ENCODE assay signal across 9 cellular contexts in the genomic region with DNA sequence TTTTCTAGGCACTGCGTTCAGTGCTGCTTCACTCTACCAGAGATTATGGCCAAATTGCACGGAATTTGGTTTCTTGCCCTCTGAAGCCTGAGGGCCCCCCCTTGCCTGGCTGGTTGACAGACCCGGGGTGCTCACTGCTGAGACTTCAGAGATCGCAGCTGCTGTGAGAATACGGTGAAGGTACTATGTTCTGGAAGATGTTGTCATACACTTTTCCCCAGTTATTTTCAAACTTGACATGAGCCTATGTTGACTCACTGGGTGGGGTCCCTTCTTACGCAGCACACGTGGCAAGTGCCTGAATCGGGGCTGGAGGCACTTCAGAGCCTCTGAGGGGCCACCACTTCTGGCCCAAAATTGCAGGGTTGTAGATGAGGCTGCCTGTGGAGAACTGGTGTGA. TPM values are rescaled to one million over a fixed set of nuclear protein-coding genes. Genes with fewer than 3 reads are reported as not detected.
A peak's percentile ranks its signal among the peaks of the same experiment; 100 is the strongest.
DNase-seq lines count a peak whose midpoint lies in the region; ATAC-seq and TF ChIP-seq lines count a peak whose summit lies in the region.
"Not testable (repeated sequence)": the region's sequence is repeated elsewhere in the genome, so short reads cannot be mapped to it uniquely, and the experiment has no call there.
"Had no signal": no experiment of that assay in that cellular context is flagged by ENCODE, and none has a peak within 500 bp of the region (broad histone marks: within the 10 kb centered on the region; RNA-seq: fewer than 3 reads in every experiment).

No MANE protein-coding gene starts in this region.

- CTCF ChIA-PET in activated CD4-positive, alpha-beta memory T cell treated with anti-CD3 and anti-CD28 coated beads, Interleukin-2, amount 10 ng/mL, durations not matched to agents 7 days and 5 days (lab: Charles Lee); activated naive CD4-positive, alpha-beta T cell treated with anti-CD3 and anti-CD28 coated beads for 36 hours (lab: Charles Lee): not testable (repeated sequence)

- not testable (repeated sequence) for H2AFZ ChIP-seq in GM23248

- not testable (repeated sequence) for H3K9me3 Mint-ChIP-seq in activated CD4-positive, alpha-beta memory T cell treated with anti-CD3 and anti-CD28 coated beads, Interleukin-2, amount 10 ng/mL, durations not matched to agents 7 days and 5 days; activated naive CD4-positive, alpha-beta T cell treated with anti-CD3 and anti-CD28 coated beads for 36 hours; mesothelial cell of epicardium

- H4K20me1 ChIP-seq in GM23248 (ENCODE audit: insufficient read depth) = not testable (repeated sequence)

- not testable (repeated sequence) for H3K9me3 ChIP-seq in GM23248 (ENCODE audit: low read depth); Peyer's patch; colonic mucosa; psoas muscle; suprapubic skin

- WGBS in GM23248 (ENCODE audit: low coverage in 1 of 2, low lambda C conversion rate in 2 of 2, missing lambda C conversion rate in 2 of 2), 2 experiments = 72 to 74% methylated on average over 7 to 8 of the region's 8 CpGs
- WGBS in psoas muscle, 3 donors = 48 to 53% (median 53%) methylated on average over 8 of the region's 8 CpGs
- WGBS in suprapubic skin = 57% methylated on average over 6 of the region's 8 CpGs

- peak; percentile 27 for DNase-seq in GM23248
- peak in 2 of 3 donors; percentile 8 to 46 for DNase-seq in Peyer's patch
- DNase-seq in activated CD4-positive, alpha-beta memory T cell treated with anti-CD3 and anti-CD28 coated beads, Interleukin-2, amount 10 ng/mL, durations not matched to agents 7 days and 5 days; activated naive CD4-positive, alpha-beta T cell treated with anti-CD3 and anti-CD28 coated beads for 36 hours; mesothelial cell of epicardium (ENCODE audit: low spot score in 2 of 2, unreplicated experiment in 2 of 2); psoas muscle; suprapubic skin (ENCODE audit: low spot score in 2 of 2): not testable (repeated sequence)
- peak; percentile 53 for DNase-seq in colonic mucosa

- peaks cover 24% of the 10 kb centered on the region for H3K4me1 Mint-ChIP-seq in activated CD4-positive, alpha-beta memory T cell treated with anti-CD3 and anti-CD28 coated beads, Interleukin-2, amount 10 ng/mL, durations not matched to agents 7 days and 5 days
- H3K4me1 Mint-ChIP-seq in activated naive CD4-positive, alpha-beta T cell treated with anti-CD3 and anti-CD28 coated beads for 36 hours (ENCODE audit: low read depth) = peaks cover 11% of the 10 kb centered on the region
- H3K4me1 Mint-ChIP-seq in mesothelial cell of epicardium = not testable (repeated sequence)

- H3K27me3 Mint-ChIP-seq in activated CD4-positive, alpha-beta memory T cell treated with anti-CD3 and anti-CD28 coated beads, Interleukin-2, amount 10 ng/mL, durations not matched to agents 7 days and 5 days; activated naive CD4-positive, alpha-beta T cell treated with anti-CD3 and anti-CD28 coated beads for 36 hours (ENCODE audit: low read depth); mesothelial cell of epicardium (ENCODE audit: low read depth): not testable (repeated sequence)

- H3K79me2 ChIP-seq in GM23248 (ENCODE audit: insufficient read depth) = peaks cover 40% of the 10 kb centered on the region

- H3K36me3 Mint-ChIP-seq in activated CD4-positive, alpha-beta memory T cell treated with anti-CD3 and anti-CD28 coated beads, Interleukin-2, amount 10 ng/mL, durations not matched to agents 7 days and 5 days (ENCODE audit: low read depth); activated naive CD4-positive, alpha-beta T cell treated with anti-CD3 and anti-CD28 coated beads for 36 hours (ENCODE audit: low read depth); mesothelial cell of epicardium: not testable (repeated sequence)

- H3K9ac ChIP-seq in GM23248; colonic mucosa (ENCODE audit: low read depth in 2 of 2, low read length in 2 of 2): not testable (repeated sequence)

- in situ Hi-C loops in GM23248 (cut with MboI) = not testable (repeated sequence)

- not testable (repeated sequence) for H3K4me3 ChIP-seq in GM23248, Peyer's patch, colonic mucosa, psoas muscle, suprapubic skin

- H3F3A ChIP-seq in GM23248 (ENCODE audit: insufficient read depth) = not testable (repeated sequence)

- TF ChIP-seq EP300 in suprapubic skin (IDR thresholded peaks at IDR 0.05) = not testable (repeated sequence)

- intact Hi-C loops in activated naive CD4-positive, alpha-beta T cell treated with anti-CD3 and anti-CD28 coated beads for 36 hours (cut with micrococcal nuclease) = loop anchor here (5.0 kb wide), 2 partner anchors 97 to 458 kb away; partner anchors contain the start of genes E4F1 and ELOB
- intact Hi-C loops in colonic mucosa (cut with DNase I); psoas muscle (cut with DNase I): not testable (repeated sequence)

- H3K4me1 ChIP-seq in GM23248 (ENCODE audit: insufficient read depth) (peaks cover 20% of the 10 kb centered on the region), Peyer's patch (peaks cover 0 to 19% (median 3%) of the 10 kb centered on the region in 4 donors), suprapubic skin (peaks cover 37% of the 10 kb centered on the region)
- not testable (repeated sequence) for H3K4me1 ChIP-seq in colonic mucosa, psoas muscle

- TF ChIP-seq CTCF in Peyer's patch (IDR thresholded peaks at IDR 0.05); colonic mucosa (IDR thresholded peaks at IDR 0.05); mesothelial cell of epicardium (IDR thresholded peaks at IDR 0.05; ENCODE audit: unreplicated experiment); psoas muscle (IDR thresholded peaks at IDR 0.05); suprapubic skin (IDR thresholded peaks at IDR 0.05): not testable (repeated sequence)

- H3K27ac ChIP-seq in GM23248 (peak overlapping the region; percentile 8; the same call in 1 of the 2 replicates), Peyer's patch (peak overlapping the region in 2 of 4 donors; percentile 68 to 74), colonic mucosa (peak overlapping the region; percentile 88), psoas muscle (peak overlapping the region; percentile 92), suprapubic skin (peak overlapping the region; percentile 39)

- H3K4me2 ChIP-seq in GM23248 (ENCODE audit: unreplicated experiment) = not testable (repeated sequence)

- not testable (repeated sequence) for H3K27ac Mint-ChIP-seq in activated CD4-positive, alpha-beta memory T cell treated with anti-CD3 and anti-CD28 coated beads, Interleukin-2, amount 10 ng/mL, durations not matched to agents 7 days and 5 days; mesothelial cell of epicardium
- peak overlapping the region; percentile 18 for H3K27ac Mint-ChIP-seq in activated naive CD4-positive, alpha-beta T cell treated with anti-CD3 and anti-CD28 coated beads for 36 hours

- TF ChIP-seq POLR2A in Peyer's patch (IDR thresholded peaks at IDR 0.05); suprapubic skin (IDR thresholded peaks at IDR 0.05): not testable (repeated sequence)

- H3K27me3 ChIP-seq in GM23248 (replicated peaks; ENCODE audit: insufficient read depth); Peyer's patch; colonic mucosa; psoas muscle (ENCODE audit: insufficient read depth in 3 of 3, low read length in 2 of 3); suprapubic skin: not testable (repeated sequence)

- H3K9me2 ChIP-seq in GM23248 (ENCODE audit: insufficient read depth) = not testable (repeated sequence)

- peak overlapping the region; percentile 97 for H3K4me3 Mint-ChIP-seq in activated CD4-positive, alpha-beta memory T cell treated with anti-CD3 and anti-CD28 coated beads, Interleukin-2, amount 10 ng/mL, durations not matched to agents 7 days and 5 days
- H3K4me3 Mint-ChIP-seq in activated naive CD4-positive, alpha-beta T cell treated with anti-CD3 and anti-CD28 coated beads for 36 hours = not testable (repeated sequence)
- H3K4me3 Mint-ChIP-seq in mesothelial cell of epicardium = peak overlapping the region; percentile 64

- POLR2A ChIA-PET in activated CD4-positive, alpha-beta memory T cell treated with anti-CD3 and anti-CD28 coated beads, Interleukin-2, amount 10 ng/mL, durations not matched to agents 7 days and 5 days (lab: Charles Lee) = not testable (repeated sequence)

- ATAC-seq in psoas muscle = not testable (repeated sequence)

- not testable (repeated sequence) for H3K36me3 ChIP-seq in GM23248 (ENCODE audit: low read depth); Peyer's patch; colonic mucosa; psoas muscle (ENCODE audit: insufficient read depth in 1 of 2, low read depth in 1 of 2); suprapubic skin

RNA-seq across cellular contexts. Expression of gene KCTD5, which starts 2.0 kb away (rescaled TPM):
- 28.1 and 38.3 TPM in 2 replicates for total RNA-seq in GM23248 (2014; rRNA removed; shearing (Covaris generic))
- polyA plus RNA-seq in GM23248 (2016; fragmentation: Nextera tagmentation; extraction: Ambion mirVana) (33.2 and 33.6 TPM in 2 replicates), psoas muscle (10 to 100 TPM; 10.8 to 65.8 (median 24.1) TPM)
- total RNA-seq in Peyer's patch (10 to 100 TPM; 23.1 to 85.6 (median 56.4) TPM), colonic mucosa (10 to 100 TPM; 45.2 to 88.3 TPM), mesothelial cell of epicardium (21.0 to 24.1 TPM (median 23.5 TPM) in 3 replicates), psoas muscle (10 to 100 TPM in 3 of 4 donors, 1 to 10 TPM in 1; 9.1 to 18.0 (median 16.7) TPM), suprapubic skin (10 to 100 TPM; 46.3 to 84.4 (median 53.0) TPM)
- 10 to 100 TPM; 35.9 to 39.8 TPM for total RNA-seq in activated CD4-positive, alpha-beta memory T cell treated with anti-CD3 and anti-CD28 coated beads, Interleukin-2, amount 10 ng/mL, durations not matched to agents 7 days and 5 days
- 10 to 100 TPM; 21.8 to 24.1 TPM for total RNA-seq in activated naive CD4-positive, alpha-beta T cell treated with anti-CD3 and anti-CD28 coated beads for 36 hours

RNA-seq across cellular contexts. Expression of gene PRSS27, which starts 39.7 kb away (rescaled TPM):
- 0.76 TPM in 1 of 2 replicates, not detected in the other for total RNA-seq in GM23248 (2014; rRNA removed; shearing (Covaris generic))
- polyA plus RNA-seq in GM23248 (2016; fragmentation: Nextera tagmentation; extraction: Ambion mirVana) (0.68 and 0.80 TPM in 2 replicates), psoas muscle (under 1 TPM; 0.07 to 0.20 (median 0.08) TPM)
- total RNA-seq in Peyer's patch (1 to 10 TPM in 2 of 4 donors, not detected in 2; 1.2 TPM), colonic mucosa (under 1 TPM; 0.15 to 0.56 TPM), mesothelial cell of epicardium (7.5 to 7.7 TPM (median 7.6 TPM) in 3 replicates), psoas muscle (under 1 TPM in 2 of 4 donors, not detected in 2; 0.22 to 0.34 TPM), suprapubic skin (1 to 10 TPM; 1.6 to 9.5 (median 5.6) TPM)
- total RNA-seq in activated CD4-positive, alpha-beta memory T cell treated with anti-CD3 and anti-CD28 coated beads, Interleukin-2, amount 10 ng/mL, durations not matched to agents 7 days and 5 days = 1 to 10 TPM; 1.6 to 1.8 TPM
- 1 to 10 TPM; 1.7 to 2.4 TPM for total RNA-seq in activated naive CD4-positive, alpha-beta T cell treated with anti-CD3 and anti-CD28 coated beads for 36 hours
- total RNA-seq: ascending aorta had no signal
